ENCODE assay signal across 9 cellular contexts in the genomic region with DNA sequence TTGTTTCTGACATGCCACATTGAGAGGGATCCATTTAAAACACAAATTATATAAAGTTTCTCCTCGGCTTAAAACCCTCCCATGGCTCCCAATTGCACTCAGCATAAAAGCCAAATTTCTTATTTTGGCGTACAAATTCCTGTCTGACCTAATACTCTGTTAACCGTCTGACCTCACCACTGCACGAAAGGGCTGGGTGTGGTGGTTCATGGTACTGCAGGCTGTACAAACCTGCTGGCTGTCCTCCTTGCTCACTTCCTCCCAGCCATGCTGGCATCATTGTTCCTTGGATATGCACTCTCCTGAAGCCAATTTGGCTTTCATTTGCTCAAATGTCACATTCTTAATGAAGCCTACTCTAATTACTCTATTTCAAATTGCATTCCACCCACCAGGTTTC.
DNase-seq lines count a peak whose midpoint lies in the region; ATAC-seq and TF ChIP-seq lines count a peak whose summit lies in the region.
"Had no signal": no experiment of that assay in that cellular context is flagged by ENCODE, and none has a peak within 500 bp of the region (broad histone marks: within the 10 kb centered on the region; RNA-seq: fewer than 3 reads in every experiment).

No MANE protein-coding gene starts in this region.

- H3K27me3 Mint-ChIP-seq in activated CD4-positive, alpha-beta T cell treated with anti-CD3 and anti-CD28 coated beads, Interleukin-2, amount 10 ng/mL, durations not matched to agents 24 days and 14 days = peaks cover 8% of the 10 kb centered on the region
- peaks cover 13% of the 10 kb centered on the region for H3K27me3 Mint-ChIP-seq in activated CD4-positive, alpha-beta T cell treated with anti-CD3 and anti-CD28 coated beads, Interleukin-2, amount 10 ng/mL, durations not matched to agents 7 days and 5 days

- TF ChIP-seq CTCF in cardiac fibroblast (IDR thresholded peaks at IDR 0.05; ENCODE audit: low read depth, low read length) (peak; percentile 25), spleen (IDR thresholded peaks at IDR 0.05 in 8 of 11, conservative IDR thresholded peaks at IDR 0.05 in 3 of 11) (peak in 8 of 11 experiments; percentile 12 to 61 (median 32)), suprapubic skin (IDR thresholded peaks at IDR 0.05) (peak in 1 of 2 donors; percentile 53)

- WGBS in spleen, 5 donors = 30 to 45% (median 36%) methylated on average over 4 of the region's 4 CpGs
- WGBS in suprapubic skin = 54% methylated on average over 4 of the region's 4 CpGs

- H3K27ac ChIP-seq in spleen (no peak overlapping the region), suprapubic skin (no peak overlapping the region)

- no peak for TF ChIP-seq POLR2A in spleen (IDR thresholded peaks at IDR 0.05)
- TF ChIP-seq POLR2A in suprapubic skin (IDR thresholded peaks at IDR 0.05) = no peak

- H3K4me3 Mint-ChIP-seq in activated CD4-positive, alpha-beta T cell treated with anti-CD3 and anti-CD28 coated beads, Interleukin-2, amount 10 ng/mL, durations not matched to agents 24 days and 14 days = no peak overlapping the region
- H3K4me3 Mint-ChIP-seq in activated CD4-positive, alpha-beta T cell treated with anti-CD3 and anti-CD28 coated beads, Interleukin-2, amount 10 ng/mL, durations not matched to agents 7 days and 5 days = no peak overlapping the region

- no peak overlapping the region for H3K27ac Mint-ChIP-seq in activated CD4-positive, alpha-beta T cell treated with anti-CD3 and anti-CD28 coated beads, Interleukin-2, amount 10 ng/mL, durations not matched to agents 24 days and 14 days
- H3K27ac Mint-ChIP-seq in activated CD4-positive, alpha-beta T cell treated with anti-CD3 and anti-CD28 coated beads, Interleukin-2, amount 10 ng/mL, durations not matched to agents 7 days and 5 days = no peak overlapping the region

- H3K9me3 Mint-ChIP-seq in activated CD4-positive, alpha-beta T cell treated with anti-CD3 and anti-CD28 coated beads, Interleukin-2, amount 10 ng/mL, durations not matched to agents 24 days and 14 days = peaks cover 8% of the 10 kb centered on the region
- peaks cover 4% of the 10 kb centered on the region for H3K9me3 Mint-ChIP-seq in activated CD4-positive, alpha-beta T cell treated with anti-CD3 and anti-CD28 coated beads, Interleukin-2, amount 10 ng/mL, durations not matched to agents 7 days and 5 days

- H3K4me1 ChIP-seq in spleen (no peaks in the 10 kb centered on the region), suprapubic skin (no peaks in the 10 kb centered on the region)

- intact Hi-C loops in activated CD4-positive, alpha-beta T cell treated with anti-CD3 and anti-CD28 coated beads, Interleukin-2, amount 10 ng/mL, durations not matched to agents 24 days and 14 days (cut with micrococcal nuclease) = loop anchor here (5.0 kb wide), 1 partner anchor 168 kb away; no protein-coding TSS in a partner anchor
- intact Hi-C loops in spleen (cut with DNase I; ENCODE audit: low total_unique reads) = no loop called here

- POLR2A ChIA-PET in activated CD4-positive, alpha-beta T cell treated with anti-CD3 and anti-CD28 coated beads, Interleukin-2, amount 10 ng/mL, durations not matched to agents 7 days and 5 days (lab: Charles Lee) = no interaction called here

- CTCF ChIA-PET in activated CD4-positive, alpha-beta T cell treated with anti-CD3 and anti-CD28 coated beads, Interleukin-2, amount 10 ng/mL, durations not matched to agents 7 days and 5 days (lab: Charles Lee) = no interaction called here

- H3K9me3 ChIP-seq in spleen = peaks cover 0 to 6% (median 0%) of the 10 kb centered on the region in 8 donors
- H3K9me3 ChIP-seq in suprapubic skin = no peaks in the 10 kb centered on the region

- H3K4me3 ChIP-seq in cardiac fibroblast (replicated peaks in 1 of 2; ENCODE audit: low read depth in 2 of 2, low read length in 2 of 2) = no peak overlapping the region
- H3K4me3 ChIP-seq in spleen = no peak overlapping the region
- H3K4me3 ChIP-seq in suprapubic skin = no peak overlapping the region

- DNase-seq in activated CD4-positive, alpha-beta T cell treated with anti-CD3 and anti-CD28 coated beads, Interleukin-2, amount 10 ng/mL, durations not matched to agents 24 days and 14 days = peak; percentile 58
- DNase-seq in activated CD4-positive, alpha-beta T cell treated with anti-CD3 and anti-CD28 coated beads, Interleukin-2, amount 10 ng/mL, durations not matched to agents 7 days and 5 days = no peak
- DNase-seq in HuH-7 (ENCODE audit: low spot score) = peak; percentile 44
- no peak for DNase-seq in cardiac fibroblast (ENCODE audit: low read depth in 2 of 2)
- DNase-seq in spleen = no peak
- DNase-seq in suprapubic skin (ENCODE audit: low spot score in 2 of 2) = no peak
- no peak for DNase-seq in NCI-H1436 treated with DMSO at 0.1 percent for 48 hours (lab: John Stamatoyannopoulos, UW)
- DNase-seq: activated CD4-positive, alpha-beta T cell treated with anti-CD3 and anti-CD28 coated beads for 4 hours had no signal

- H3K27me3 ChIP-seq in spleen (replicated peaks in 1 of 7) (peaks cover 0 to 7% (median 0%) of the 10 kb centered on the region in 7 donors), suprapubic skin (peaks cover 3% of the 10 kb centered on the region)

- no peaks in the 10 kb centered on the region for H3K36me3 ChIP-seq in spleen
- no peaks in the 10 kb centered on the region for H3K36me3 ChIP-seq in suprapubic skin

- no peak for ATAC-seq in HG03045 (IDR thresholded peaks at IDR 0.05; ENCODE audit: unreplicated experiment)

- H3K36me3 Mint-ChIP-seq in activated CD4-positive, alpha-beta T cell treated with anti-CD3 and anti-CD28 coated beads, Interleukin-2, amount 10 ng/mL, durations not matched to agents 24 days and 14 days (ENCODE audit: low read depth) = no peaks in the 10 kb centered on the region
- H3K36me3 Mint-ChIP-seq in activated CD4-positive, alpha-beta T cell treated with anti-CD3 and anti-CD28 coated beads, Interleukin-2, amount 10 ng/mL, durations not matched to agents 7 days and 5 days (ENCODE audit: low read depth) = no peaks in the 10 kb centered on the region

- no peak for TF ChIP-seq EP300 in suprapubic skin (IDR thresholded peaks at IDR 0.05)

- peaks cover 10% of the 10 kb centered on the region for H3K4me1 Mint-ChIP-seq in activated CD4-positive, alpha-beta T cell treated with anti-CD3 and anti-CD28 coated beads, Interleukin-2, amount 10 ng/mL, durations not matched to agents 24 days and 14 days
- peaks cover 3% of the 10 kb centered on the region for H3K4me1 Mint-ChIP-seq in activated CD4-positive, alpha-beta T cell treated with anti-CD3 and anti-CD28 coated beads, Interleukin-2, amount 10 ng/mL, durations not matched to agents 7 days and 5 days

Comparison
In these comparisons a context has a peak if more than half of its experiments do, and no peak if none do; other contexts are left out.
1. DNase-seq: peak in activated CD4-positive, alpha-beta T cell treated with anti-CD3 and anti-CD28 coated beads, Interleukin-2, amount 10 ng/mL, durations not matched to agents 24 days and 14 days (single experiment) and HuH-7 (single experiment); none in activated CD4-positive, alpha-beta T cell treated with anti-CD3 and anti-CD28 coated beads, Interleukin-2, amount 10 ng/mL, durations not matched to agents 7 days and 5 days (single experiment), cardiac fibroblast (0 of 2), spleen (single experiment), suprapubic skin (0 of 2) and NCI-H1436 treated with DMSO at 0.1 percent for 48 hours (single experiment).